Comparison of ENCODE assay signal across 1 cellular context in the genomic region with DNA sequence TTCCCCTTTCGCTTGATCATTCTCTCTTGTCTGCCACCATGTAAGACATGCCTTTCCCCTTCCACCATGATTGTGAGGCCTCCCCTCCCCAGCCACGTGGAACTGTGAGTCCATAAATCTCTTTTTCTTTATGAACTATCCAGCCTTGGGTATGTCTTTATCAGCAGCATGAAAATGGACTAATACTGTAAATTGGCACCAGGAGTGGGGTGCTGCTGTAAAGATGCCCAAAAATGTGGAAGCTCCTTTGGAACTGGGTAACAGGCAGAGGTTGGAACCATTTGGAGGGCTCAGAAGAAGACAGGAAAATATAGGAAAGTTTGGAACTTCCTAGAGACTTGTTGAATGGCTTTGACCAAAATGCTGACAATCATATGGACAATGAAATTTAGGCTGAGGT.
TF ChIP-seq lines count a peak whose summit lies in the region.

No MANE protein-coding gene starts in this region.

TF ChIP-seq in K562, 482 proteins besides CTCF, POLR2A, EP300 and RAD21:
- peak; percentile 14 for TF ChIP-seq ZFP36 (IDR thresholded peaks at IDR 0.05; ENCODE audit: low read depth, low read length, partially characterized antibody)
- peak; percentile 89 for TF ChIP-seq ZNF707 (CRISPR knock-in tag; conservative IDR thresholded peaks at IDR 0.05)
